ENCODE assay signal across 8 cellular contexts in genomic region chr12:6450869-6451347, GRCh38.
DNase-seq lines count a peak whose midpoint lies in the region; ATAC-seq and TF ChIP-seq lines count a peak whose summit lies in the region.

No MANE protein-coding gene starts in this region.

- H3K4me3 ChIP-seq in astrocyte of the cerebellum (ENCODE audit: low read depth, low read length), result peak overlapping the region; percentile 46

- no peak for DNase-seq in activated T-cell treated with anti-CD3 and anti-CD28 coated beads, Interleukin-2, amount 50 U/mL, for 24 hours
- DNase-seq in activated T-cell treated with anti-CD3 and anti-CD28 coated beads, Interleukin-2, amount 50 U/mL, for 1 hour, result no peak
- DNase-seq in astrocyte of the cerebellum (ENCODE audit: low read depth), result no peak
- peak in 16 of 49 donors; percentile 53 to 74 (median 64) for DNase-seq in substantia nigra (lab: John Stamatoyannopoulos, UW)
- no peak for DNase-seq in putamen (ENCODE audit: low spot score)

- in situ Hi-C loops in astrocyte of the cerebellum (cut with HindIII; ENCODE audit: low sequenced_read_pairs), result no loop called here

- H3K27me3 Mint-ChIP-seq in activated T-cell treated with anti-CD3 and anti-CD28 coated beads, Interleukin-2, amount 50 U/mL, for 24 hours, result no peaks in the 10 kb centered on the region

- peaks cover 85% of the 10 kb centered on the region for H3K36me3 Mint-ChIP-seq in activated T-cell treated with anti-CD3 and anti-CD28 coated beads, Interleukin-2, amount 50 U/mL, for 24 hours (ENCODE audit: low read depth)

- no peaks in the 10 kb centered on the region for H3K27me3 ChIP-seq in layer of hippocampus (ENCODE audit: control insufficient read depth, insufficient read depth, low read length)

- no peaks in the 10 kb centered on the region for H3K9me3 Mint-ChIP-seq in activated T-cell treated with anti-CD3 and anti-CD28 coated beads, Interleukin-2, amount 50 U/mL, for 24 hours

- H3K27ac ChIP-seq in layer of hippocampus (ENCODE audit: low read depth, low read length) (peak overlapping the region; percentile 95), substantia nigra (ENCODE audit: low read depth, low read length, poor library complexity, severe bottlenecking) (peak overlapping the region; percentile 98)

- peak overlapping the region; percentile 99 for H3K27ac Mint-ChIP-seq in activated T-cell treated with anti-CD3 and anti-CD28 coated beads, Interleukin-2, amount 50 U/mL, for 24 hours

- H3K4me3 Mint-ChIP-seq in activated T-cell treated with anti-CD3 and anti-CD28 coated beads, Interleukin-2, amount 50 U/mL, for 24 hours, result peak overlapping the region; percentile 98

- no peak for TF ChIP-seq CTCF in astrocyte of the cerebellum (IDR thresholded peaks at IDR 0.05; ENCODE audit: low read depth, low read length, missing control alignments)

- peaks cover 80% of the 10 kb centered on the region for H3K4me1 Mint-ChIP-seq in activated T-cell treated with anti-CD3 and anti-CD28 coated beads, Interleukin-2, amount 50 U/mL, for 24 hours (ENCODE audit: low read depth)

- ATAC-seq in GM19328 (IDR thresholded peaks at IDR 0.05; ENCODE audit: unreplicated experiment) (no peak), GM18867 (IDR thresholded peaks at IDR 0.05; ENCODE audit: unreplicated experiment) (no peak)
